ENCODE assay signal across 8 cellular contexts in genomic region chr15:41828747-41829270, GRCh38. TPM values are rescaled to one million over a fixed set of nuclear protein-coding genes. Genes with fewer than 3 reads are reported as not detected.
DNase-seq lines count a peak whose midpoint lies in the region; ATAC-seq lines count a peak whose summit lies in the region.

No MANE protein-coding gene starts in this region.

- DNase-seq in EH (ENCODE audit: low read depth) (peak; percentile 24), RKO (ENCODE audit: low spot score) (peak; percentile 46), epithelial cell of prostate (ENCODE audit: low read depth, low spot score) (no peak), trophoblast cell (no peak), HUDEP-2 (lab: John Stamatoyannopoulos, UW; ENCODE audit: unreplicated experiment in 76 of 76) (no peak), mesenteric fat pad (ENCODE audit: low spot score) (no peak), GOT3 (lab: John Stamatoyannopoulos, UW) (no peak)

- H3K4me3 ChIP-seq in trophoblast cell (ENCODE audit: low read depth, low read length), result no peak overlapping the region

- H4K91ac ChIP-seq in trophoblast cell (ENCODE audit: low read depth, low read length), result no peak overlapping the region

- no peak for ATAC-seq in HG02759 (IDR thresholded peaks at IDR 0.05; ENCODE audit: unreplicated experiment)

- H3K27ac ChIP-seq in epithelial cell of prostate, result peak overlapping the region; percentile 80
- H3K27ac ChIP-seq in trophoblast cell (ENCODE audit: low read depth, low read length), result no peak overlapping the region

- H3K27me3 ChIP-seq in trophoblast cell (ENCODE audit: insufficient read depth, low read length), result no peaks in the 10 kb centered on the region

- no peak overlapping the region for H3K4ac ChIP-seq in trophoblast cell (ENCODE audit: low read depth, low read length)

- no CpG with 5 or more reads among the region's 7 CpGs for WGBS in trophoblast cell (ENCODE audit: extremely low coverage, insufficient coverage, insufficient read length)

- H3K18ac ChIP-seq in trophoblast cell (ENCODE audit: low read length), result no peak overlapping the region

- peak overlapping the region; percentile 82 for H3K4me2 ChIP-seq in trophoblast cell (ENCODE audit: low read length)

- H2AFZ ChIP-seq in trophoblast cell (ENCODE audit: insufficient read depth, low read length, poor library complexity), result no peak overlapping the region

- no peak overlapping the region for H2AK5ac ChIP-seq in trophoblast cell (ENCODE audit: low read length)

- no peak overlapping the region for H3K14ac ChIP-seq in trophoblast cell (ENCODE audit: low read length)

- peaks cover 6% of the 10 kb centered on the region for H3K79me1 ChIP-seq in trophoblast cell (ENCODE audit: low read length)

- no peak overlapping the region for H4K12ac ChIP-seq in trophoblast cell (ENCODE audit: low read depth, low read length)

- no peak overlapping the region for H3K23ac ChIP-seq in trophoblast cell (ENCODE audit: low read length)

- peaks cover 3% of the 10 kb centered on the region for H3K79me2 ChIP-seq in trophoblast cell (ENCODE audit: control insufficient read depth, insufficient read depth, low read length, poor library complexity)

- H3K36me3 ChIP-seq in trophoblast cell (ENCODE audit: control insufficient read depth in 1 of 2, insufficient read depth in 2 of 2, low read length in 2 of 2), result peaks cover 19 to 28% of the 10 kb centered on the region in 2 experiments

- H3K9ac ChIP-seq in trophoblast cell (ENCODE audit: low read length), result no peak overlapping the region

- H2BK12ac ChIP-seq in trophoblast cell (ENCODE audit: low read length), result no peak overlapping the region

- H3K9me3 ChIP-seq in trophoblast cell (ENCODE audit: insufficient read depth, low read depth, low read length), result no peaks in the 10 kb centered on the region

- no peak overlapping the region for H2BK120ac ChIP-seq in trophoblast cell (ENCODE audit: insufficient read depth, low read length, poor library complexity)

- H3K4me1 ChIP-seq in trophoblast cell (ENCODE audit: control insufficient read depth in 1 of 2, insufficient read depth in 2 of 2, low read length in 2 of 2), result peaks cover 0 to 4% of the 10 kb centered on the region in 2 experiments

- H4K8ac ChIP-seq in trophoblast cell (ENCODE audit: low read depth, low read length), result no peak overlapping the region

- no peak overlapping the region for H2BK5ac ChIP-seq in trophoblast cell (ENCODE audit: low read depth, low read length, poor library complexity)

RNA-seq across cellular contexts. Expression of gene JMJD7, which starts 0.9 kb away (rescaled TPM):
- polyA plus RNA-seq in trophoblast cell (2013), result 6.6 and 7.8 TPM in 2 replicates
- 7.7 TPM for total RNA-seq in mesenteric fat pad

RNA-seq across cellular contexts. Expression of gene PLA2G4B, which starts 9.8 kb away (rescaled TPM):
- 5.1 and 5.5 TPM in 2 replicates for polyA plus RNA-seq in trophoblast cell (2013)
- 4.3 TPM for total RNA-seq in mesenteric fat pad

RNA-seq across cellular contexts. Expression of gene MAPKBP1, which starts 54.5 kb away (rescaled TPM):
- 19.2 and 19.4 TPM in 2 replicates for polyA plus RNA-seq in trophoblast cell (2013)
- total RNA-seq in mesenteric fat pad, result 21.2 TPM

Comparison
In these comparisons a context has a peak if more than half of its experiments do, and no peak if none do; other contexts are left out.
1. DNase-seq: peak in EH (single experiment) and RKO (single experiment); none in epithelial cell of prostate (single experiment), trophoblast cell (0 of 2), HUDEP-2 (0 of 76), mesenteric fat pad (single experiment) and GOT3 (single experiment).